In genomic region chr6:163714179-163714578, GRCh38 we compare ENCODE assay signal across 16 cellular contexts.
DNase-seq lines count a peak whose midpoint lies in the region; ATAC-seq, FAIRE-seq and TF ChIP-seq lines count a peak whose summit lies in the region.
"Had no signal": no experiment of that assay in that cellular context is flagged by ENCODE, and none has a peak within 500 bp of the region (broad histone marks: within the 10 kb centered on the region; RNA-seq: fewer than 3 reads in every experiment).

No MANE protein-coding gene starts in this region.

- H3K4me1 Mint-ChIP-seq in neural progenitor cell = peaks cover 3% of the 10 kb centered on the region
- H3K4me1 Mint-ChIP-seq: GM23338 had no signal

- H3K36me3 Mint-ChIP-seq in neural progenitor cell = no peaks in the 10 kb centered on the region
- H3K36me3 Mint-ChIP-seq: CD4-positive, alpha-beta memory T cell had no signal

- H3K4me2 ChIP-seq in BLaER1 treated with 17β-estradiol and CSF1 and Interleukin-3, amounts not matched to agents 10 nM and 100 nM = peak overlapping the region; percentile 30 to 84 (median 61); a peak in 20 of 22 replicates
- H3K4me2 ChIP-seq in K562 (ENCODE audit: insufficient read depth, low read length) = no peak overlapping the region
- no peak overlapping the region for H3K4me2 ChIP-seq in neural progenitor cell
- H3K4me2 ChIP-seq: GM23338 had no signal

- no peaks in the 10 kb centered on the region for H3K9me3 ChIP-seq in BLaER1 treated with 17β-estradiol and CSF1 and Interleukin-3, amounts not matched to agents 10 nM and 100 nM (replicated peaks in 1 of 11)
- H3K9me3 ChIP-seq in K562 (replicated peaks; ENCODE audit: control insufficient read depth, insufficient read depth, low read depth, low read length) (no peaks in the 10 kb centered on the region), neural progenitor cell (ENCODE audit: low read depth) (no peaks in the 10 kb centered on the region)

- H3K9me1 ChIP-seq in K562 (ENCODE audit: control insufficient read depth, insufficient read depth, low read length) = no peaks in the 10 kb centered on the region

- TF ChIP-seq POLR2A in K562 (conservative IDR thresholded peaks at IDR 0.05) = no peak

- DNase-seq in K562 (ENCODE audit: extremely low read depth in 1 of 4, low spot score in 3 of 4) = no peak
- DNase-seq in neural progenitor cell (ENCODE audit: low spot score) = no peak
- DNase-seq in effector CD8-positive, alpha-beta T cell (lab: John Stamatoyannopoulos, UW) = no peak
- DNase-seq in NCI-H2081 (lab: John Stamatoyannopoulos, UW) = no peak
- DNase-seq in SIG-M5 treated with dmso at 0.1 percent for 504 hours (lab: John Stamatoyannopoulos, UW; ENCODE audit: unreplicated experiment) = no peak
- DNase-seq: CD4-positive, alpha-beta memory T cell; DMS153; DMS79 treated with DMSO at 0.1 percent for 48 hours; GF-D8; HCEC 1CT; IMR-90 had no signal

- 21% methylated on average over 9 of the region's 10 CpGs for WGBS in K562 (ENCODE audit: insufficient coverage, low coverage, missing lambda C conversion rate)

- no peak overlapping the region for H3K4me3 ChIP-seq in BLaER1 treated with 17β-estradiol and CSF1 and Interleukin-3, amounts not matched to agents 10 nM and 100 nM
- H3K4me3 ChIP-seq in K562 (no peak overlapping the region), neural progenitor cell (no peak overlapping the region)
- H3K4me3 ChIP-seq: GM23338 had no signal

- H3K9ac ChIP-seq in BLaER1 treated with 17β-estradiol and CSF1 and Interleukin-3, amounts not matched to agents 10 nM and 100 nM = peak overlapping the region in 1 of 11 experiments; percentile 50; a peak in 3 of 22 replicates
- H3K9ac ChIP-seq in K562 (ENCODE audit: insufficient read depth in 1 of 2, low read depth in 2 of 2, low read length in 2 of 2) (no peak overlapping the region), neural progenitor cell (no peak overlapping the region)

- H3K27ac Mint-ChIP-seq in neural progenitor cell = peak overlapping the region; percentile 78
- H3K27ac Mint-ChIP-seq: B cell, GM23338 had no signal

- H3K4me1 ChIP-seq in BLaER1 treated with 17β-estradiol and CSF1 and Interleukin-3, amounts not matched to agents 10 nM and 100 nM = peaks cover 81 to 96% (median 91%) of the 10 kb centered on the region in 10 experiments
- H3K4me1 ChIP-seq in K562 (replicated peaks in 1 of 2; ENCODE audit: control insufficient read depth in 2 of 2, insufficient read depth in 2 of 2, low read length in 2 of 2) = peaks cover 8% of the 10 kb centered on the region in 2 experiments; a peak in 4 of 5 replicates
- no peaks in the 10 kb centered on the region for H3K4me1 ChIP-seq in neural progenitor cell

- CTCF ChIA-PET in K562 (lab: Yijun Ruan, JAX; ENCODE audit: low intra/inter-chr PET ratio) = no interaction called here

- H3K27ac ChIP-seq in BLaER1 treated with 17β-estradiol and CSF1 and Interleukin-3, amounts not matched to agents 10 nM and 100 nM = peak overlapping the region in 10 of 11 experiments; percentile 57 to 89 (median 70); a peak in 18 of 22 replicates
- H3K27ac ChIP-seq in K562 (ENCODE audit: extremely low read depth, low read depth, low read length) = no peak overlapping the region
- H3K27ac ChIP-seq in neural progenitor cell = no peak overlapping the region
- H3K27ac ChIP-seq: C4-2B had no signal

- peaks cover 8% of the 10 kb centered on the region for H3K9me3 Mint-ChIP-seq in neural progenitor cell

- TF ChIP-seq CTCF in K562 (IDR thresholded peaks at IDR 0.05 in 2 of 3, conservative IDR thresholded peaks at IDR 0.05 in 1 of 3; ENCODE audit: insufficient read depth in 2 of 3, low read depth in 1 of 3, low read length in 3 of 3) (no peak), neural progenitor cell (IDR thresholded peaks at IDR 0.05) (no peak)

- POLR2A ChIA-PET in K562 (lab: Yijun Ruan, JAX) = interaction anchor here (0.6 kb wide), 1 partner anchor 16 kb away, joined by 6 read pairs; no protein-coding TSS in a partner anchor

- no peaks in the 10 kb centered on the region for H4K20me1 ChIP-seq in BLaER1 treated with 17β-estradiol and CSF1 and Interleukin-3, amounts not matched to agents 10 nM and 100 nM
- no peaks in the 10 kb centered on the region for H4K20me1 ChIP-seq in K562 (replicated peaks; ENCODE audit: control insufficient read depth, insufficient read depth, low read length)
- no peaks in the 10 kb centered on the region for H4K20me1 ChIP-seq in neural progenitor cell (ENCODE audit: low read depth)

- H2AFZ ChIP-seq in K562 (ENCODE audit: low read depth, low read length) (no peak overlapping the region), neural progenitor cell (replicated peaks) (no peak overlapping the region)
- H2AFZ ChIP-seq: GM23338 had no signal

- intact Hi-C loops in K562 (cut with micrococcal nuclease) = loop anchor here (5.0 kb wide), 2 partner anchors 148 to 297 kb away; no protein-coding TSS in a partner anchor

- FAIRE-seq in K562 (lab: Jason Lieb, UNC) = no peak
- FAIRE-seq: H54 had no signal

- H3K36me3 ChIP-seq in BLaER1 treated with 17β-estradiol and CSF1 and Interleukin-3, amounts not matched to agents 10 nM and 100 nM = no peaks in the 10 kb centered on the region
- no peaks in the 10 kb centered on the region for H3K36me3 ChIP-seq in K562 (ENCODE audit: control insufficient read depth, insufficient read depth, low read length)
- no peaks in the 10 kb centered on the region for H3K36me3 ChIP-seq in neural progenitor cell

- H3K79me2 ChIP-seq in K562 (ENCODE audit: control insufficient read depth, insufficient read depth, low read length) (no peaks in the 10 kb centered on the region), neural progenitor cell (ENCODE audit: low read depth) (no peaks in the 10 kb centered on the region)

- ATAC-seq in K562 = no peak
- ATAC-seq: GM23338 had no signal

- H3K27me3 ChIP-seq in BLaER1 treated with 17β-estradiol and CSF1 and Interleukin-3, amounts not matched to agents 10 nM and 100 nM = no peaks in the 10 kb centered on the region
- H3K27me3 ChIP-seq in K562 (ENCODE audit: control insufficient read depth in 2 of 2, insufficient read depth in 2 of 2, low read length in 2 of 2) (peaks cover 9 to 38% of the 10 kb centered on the region in 2 experiments; a peak in 4 of 5 replicates), neural progenitor cell (no peaks in the 10 kb centered on the region)

- in situ Hi-C loops in K562 (cut with MboI) = no loop called here

- no peak for TF ChIP-seq RAD21 in K562 (CRISPR knock-in tag; conservative IDR thresholded peaks at IDR 0.05 in 1 of 2, IDR thresholded peaks at IDR 0.05 in 1 of 2)

- H3K4me3 Mint-ChIP-seq in neural progenitor cell = no peak overlapping the region
- H3K4me3 Mint-ChIP-seq: B cell; CD4-positive, alpha-beta memory T cell; GM23338 had no signal

- no peak for TF ChIP-seq EP300 in K562 (IDR thresholded peaks at IDR 0.05; ENCODE audit: low read length)

- no TSS peak for BruUV-seq in K562 (replicated peaks; lab: Mats Ljungman, UMichigan)

- H3K27me3 Mint-ChIP-seq in neural progenitor cell (ENCODE audit: insufficient read depth, low read depth) = peaks cover 12% of the 10 kb centered on the region
- H3K27me3 Mint-ChIP-seq: B cell had no signal

- no peaks in the 10 kb centered on the region for H3F3A ChIP-seq in neural progenitor cell (ENCODE audit: low read depth)

TF ChIP-seq in K562, 482 proteins besides CTCF, POLR2A, EP300 and RAD21 (continues in another document):
- TF ChIP-seq PURB (CRISPR knock-in tag; IDR thresholded peaks at IDR 0.05; ENCODE audit: low read depth) (no peak), SAFB2 (IDR thresholded peaks at IDR 0.05; ENCODE audit: borderline replicate concordance, low read depth, low read length, severe bottlenecking) (no peak), CREB1 (IDR thresholded peaks at IDR 0.05) (no peak), CREB1 (CRISPR knock-in tag; IDR thresholded peaks at IDR 0.05) (no peak), CBX2 (IDR thresholded peaks at IDR 0.05; ENCODE audit: insufficient read depth, low read length, poor library complexity, severe bottlenecking) (no peak), XRCC4 (IDR thresholded peaks at IDR 0.05; ENCODE audit: extremely low read depth, insufficient read depth, insufficient read length) (no peak), TFAM (CRISPR knock-in tag; conservative IDR thresholded peaks at IDR 0.05) (no peak), MTA2 (IDR thresholded peaks at IDR 0.05; ENCODE audit: low read depth) (no peak), POU5F1 (IDR thresholded peaks at IDR 0.05; ENCODE audit: borderline replicate concordance, low read depth, low read length, partially characterized antibody) (no peak), MITF (IDR thresholded peaks at IDR 0.05) (no peak), HMG20A (CRISPR knock-in tag; conservative IDR thresholded peaks at IDR 0.05) (no peak), JUND (IDR thresholded peaks at IDR 0.05; ENCODE audit: borderline replicate concordance, low read depth, low read length) (peak; percentile 63), JUND (tag; IDR thresholded peaks at IDR 0.05; ENCODE audit: borderline replicate concordance, low read depth, low read length) (no peak; the same call in 2 of the 3 replicates), SAFB (IDR thresholded peaks at IDR 0.05; ENCODE audit: borderline replicate concordance, low read depth, low read length) (no peak), ZNF780A (CRISPR knock-in tag; IDR thresholded peaks at IDR 0.05) (no peak), SIN3A (IDR thresholded peaks at IDR 0.05; ENCODE audit: borderline replicate concordance in 2 of 2, control insufficient read depth in 1 of 2, low read depth in 2 of 2, low read length in 2 of 2) (no peak), PKNOX1 (IDR thresholded peaks at IDR 0.05) (peak; percentile 49)

Comparison
In these comparisons a context has a peak if more than half of its experiments do, and no peak if none do; other contexts are left out.
1. H3K27ac ChIP-seq: peak in BLaER1 treated with 17β-estradiol and CSF1 and Interleukin-3, amounts not matched to agents 10 nM and 100 nM (10 of 11); none in K562 (single experiment) and neural progenitor cell (single experiment).
2. H3K4me2 ChIP-seq: peak in BLaER1 treated with 17β-estradiol and CSF1 and Interleukin-3, amounts not matched to agents 10 nM and 100 nM (11 of 11); none in K562 (single experiment) and neural progenitor cell (single experiment).